Comparison of ENCODE assay signal across 5 cellular contexts in genomic region chr1:202180751-202181139, GRCh38. TPM values are rescaled to one million over a fixed set of nuclear protein-coding genes. Genes with fewer than 3 reads are reported as not detected.
"Had no signal": no experiment of that assay in that cellular context is flagged by ENCODE, and none has a peak within 500 bp of the region (broad histone marks: within the 10 kb centered on the region; RNA-seq: fewer than 3 reads in every experiment).

No MANE protein-coding gene starts in this region.

RNA-seq across cellular contexts. Expression of gene LGR6, which starts 12.9 kb away (rescaled TPM):
- total RNA-seq: HepG2, HT1080, IMR-90 had no signal
- polyA plus RNA-seq: IgD-negative memory B cell, IMR-90 had no signal

RNA-seq across cellular contexts. Expression of gene PTPN7, which starts 20.3 kb away (rescaled TPM):
- total RNA-seq: HepG2, HT1080, IMR-90 had no signal
- polyA plus RNA-seq: HepG2 had no signal

RNA-seq across cellular contexts. Expression of gene GPR37L1, which starts 58.0 kb away (rescaled TPM):
- total RNA-seq: HepG2, HT1080, IMR-90, K562 had no signal
- polyA plus RNA-seq: K562 had no signal
